In genomic region chr12:46264057-46264456, GRCh38 we compare ENCODE assay signal across 9 cellular contexts.
DNase-seq lines count a peak whose midpoint lies in the region; ATAC-seq and TF ChIP-seq lines count a peak whose summit lies in the region.
"Had no signal": no experiment of that assay in that cellular context is flagged by ENCODE, and none has a peak within 500 bp of the region (broad histone marks: within the 10 kb centered on the region; RNA-seq: fewer than 3 reads in every experiment).

No MANE protein-coding gene starts in this region.

- H3K9ac ChIP-seq in parathyroid adenoma = no peak overlapping the region

- H3K27ac ChIP-seq in parathyroid adenoma = peak overlapping the region; percentile 37
- H3K27ac ChIP-seq: 22Rv1 had no signal

- H3K4me3 ChIP-seq in choroid plexus epithelial cell (ENCODE audit: low read depth, low read length) (no peak overlapping the region), parathyroid adenoma (ENCODE audit: low read depth, low read length) (peak overlapping the region; percentile 27)

- no peak for ATAC-seq in GM18907 (IDR thresholded peaks at IDR 0.05; ENCODE audit: unreplicated experiment)
- ATAC-seq in HG03097 (IDR thresholded peaks at IDR 0.05; ENCODE audit: low FRiP score, unreplicated experiment) = no peak

- H3K9me3 ChIP-seq in parathyroid adenoma (ENCODE audit: control insufficient read depth, low read length) = no peaks in the 10 kb centered on the region

- no peak overlapping the region for H2AFZ ChIP-seq in parathyroid adenoma

- peaks cover 46% of the 10 kb centered on the region for H3K79me2 ChIP-seq in parathyroid adenoma

- H3K4me1 ChIP-seq in parathyroid adenoma = peaks cover 49% of the 10 kb centered on the region

- peak overlapping the region; percentile 53 for H3K4me2 ChIP-seq in parathyroid adenoma (ENCODE audit: low read length)

- H3K36me3 ChIP-seq in parathyroid adenoma (ENCODE audit: control insufficient read depth, insufficient read depth, low read length) = no peaks in the 10 kb centered on the region

- TF ChIP-seq CTCF in choroid plexus epithelial cell (conservative IDR thresholded peaks at IDR 0.05; ENCODE audit: low read depth, low read length) (no peak), parathyroid adenoma (IDR thresholded peaks at IDR 0.05) (no peak)

- no peaks in the 10 kb centered on the region for H3K27me3 ChIP-seq in parathyroid adenoma (ENCODE audit: control insufficient read depth, insufficient read depth, low read length)

- DNase-seq in DMS 273 (lab: John Stamatoyannopoulos, UW; ENCODE audit: unreplicated experiment) (peak; percentile 12), DMS 273 treated with DMSO at 0.1 percent for 48 hours (lab: John Stamatoyannopoulos, UW) (no peak), NCI-H524 (lab: John Stamatoyannopoulos, UW) (peak; percentile 31 to 56), choroid plexus epithelial cell (ENCODE audit: low read depth) (peak; percentile 89), NCI-H2107 (lab: John Stamatoyannopoulos, UW) (no peak)

Comparison
In these comparisons a context has a peak if more than half of its experiments do, and no peak if none do; other contexts are left out.
1. DNase-seq: peak in DMS 273 (single experiment), NCI-H524 (2 of 2) and choroid plexus epithelial cell (single experiment); none in DMS 273 treated with DMSO at 0.1 percent for 48 hours (single experiment) and NCI-H2107 (single experiment).